ENCODE assay signal across 10 cellular contexts in genomic region chr9:110452227-110452801, GRCh38.
A peak's percentile ranks its signal among the peaks of the same experiment; 100 is the strongest.
DNase-seq lines count a peak whose midpoint lies in the region; ATAC-seq and TF ChIP-seq lines count a peak whose summit lies in the region.
"Had no signal": no experiment of that assay in that cellular context is flagged by ENCODE, and none has a peak within 500 bp of the region (broad histone marks: within the 10 kb centered on the region; RNA-seq: fewer than 3 reads in every experiment).

No MANE protein-coding gene starts in this region.

- no peak for DNase-seq in heart left ventricle
- no peak for DNase-seq in Right ventricle myocardium inferior (ENCODE audit: missing footprints)
- no peak for DNase-seq in type B pancreatic cell (ENCODE audit: extremely low spot score, unreplicated experiment)
- no peak for DNase-seq in mucosa of gallbladder (ENCODE audit: low spot score)
- no peak for DNase-seq in germinal center (ENCODE audit: low spot score)
- DNase-seq: activated CD4-positive, CD25-positive, alpha-beta regulatory T cell; NCI-H1417 treated with DMSO at 0.1 percent for 48 hours had no signal

- H3K4me3 ChIP-seq in heart left ventricle = no peak overlapping the region
- no peak overlapping the region for H3K4me3 ChIP-seq in gastroesophageal sphincter

- peak; percentile 28 to 56 (median 38) for TF ChIP-seq CTCF in heart left ventricle (IDR thresholded peaks at IDR 0.05)
- peak; percentile 17 to 51 (median 37) for TF ChIP-seq CTCF in gastroesophageal sphincter (IDR thresholded peaks at IDR 0.05)
- TF ChIP-seq CTCF in type B pancreatic cell (conservative IDR thresholded peaks at IDR 0.05) = peak; percentile 77

- no peaks in the 10 kb centered on the region for H3K27me3 Mint-ChIP-seq in type B pancreatic cell

- H3K27me3 ChIP-seq in heart left ventricle (no peaks in the 10 kb centered on the region), gastroesophageal sphincter (no peaks in the 10 kb centered on the region)

- no peak overlapping the region for H3K4me3 Mint-ChIP-seq in type B pancreatic cell

- intact Hi-C loops in heart left ventricle (cut with DNase I) = loop anchor here in 9 of 10 donors (5.0 to 10.0 kb wide), 6 partner anchors 130 to 845 kb away; no protein-coding TSS in a partner anchor
- intact Hi-C loops in Right ventricle myocardium inferior (cut with DNase I) = loop anchor here (5.0 kb wide), 2 partner anchors 130 to 165 kb away; no protein-coding TSS in a partner anchor

- no peak overlapping the region for H3K27ac Mint-ChIP-seq in type B pancreatic cell

- peaks cover 10% of the 10 kb centered on the region for H3K36me3 Mint-ChIP-seq in type B pancreatic cell

- H3K9me3 ChIP-seq in heart left ventricle = no peaks in the 10 kb centered on the region
- no peaks in the 10 kb centered on the region for H3K9me3 ChIP-seq in gastroesophageal sphincter

- no peak for TF ChIP-seq EP300 in gastroesophageal sphincter (IDR thresholded peaks at IDR 0.05)

- TF ChIP-seq POLR2A in heart left ventricle (IDR thresholded peaks at IDR 0.05) (no peak), gastroesophageal sphincter (IDR thresholded peaks at IDR 0.05) (no peak)

- H3K27ac ChIP-seq in heart left ventricle (no peak overlapping the region), gastroesophageal sphincter (no peak overlapping the region)

- no peaks in the 10 kb centered on the region for H3K4me1 ChIP-seq in heart left ventricle
- H3K4me1 ChIP-seq in gastroesophageal sphincter = no peaks in the 10 kb centered on the region

- H3K36me3 ChIP-seq in heart left ventricle (peaks cover 0 to 40% (median 0%) of the 10 kb centered on the region in 9 donors), gastroesophageal sphincter (peaks cover 0 to 20% of the 10 kb centered on the region in 2 donors)

- WGBS in heart left ventricle, 4 donors = 23 to 32% (median 26%) methylated on average over 3 of the region's 3 CpGs
- 26 to 40% methylated on average over 3 of the region's 3 CpGs for WGBS in gastroesophageal sphincter (ENCODE audit: low coverage in 1 of 2), 2 donors

- no peaks in the 10 kb centered on the region for H3K4me1 Mint-ChIP-seq in type B pancreatic cell (ENCODE audit: unreplicated experiment)

- H3K9me3 Mint-ChIP-seq in type B pancreatic cell = no peaks in the 10 kb centered on the region

- ATAC-seq in heart left ventricle (no peak), Right ventricle myocardium inferior (no peak), SK-N-SH treated with all-trans-retinoic acid at 6 μM for 48 hours (0 out of 3 replicates have a peak, but pooled peaks have one; percentile 36), gastroesophageal sphincter (no peak), GM21390 (IDR thresholded peaks at IDR 0.05; ENCODE audit: unreplicated experiment) (no peak)

TF ChIP-seq in SK-N-SH treated with all-trans-retinoic acid at 6 μM for 48 hours, 23 proteins besides CTCF, POLR2A, EP300 and RAD21:
- TF ChIP-seq TOX (CRISPR knock-in tag; IDR thresholded peaks at IDR 0.05; ENCODE audit: borderline replicate concordance) (no peak), PPARA (CRISPR knock-in tag; IDR thresholded peaks at IDR 0.05; ENCODE audit: borderline replicate concordance) (no peak), GLIS3 (CRISPR knock-in tag; IDR thresholded peaks at IDR 0.05) (no peak), ZNF565 (CRISPR knock-in tag; conservative IDR thresholded peaks at IDR 0.05; ENCODE audit: low read depth) (no peak), CSDC2 (CRISPR knock-in tag; IDR thresholded peaks at IDR 0.05) (no peak), ZFP30 (CRISPR knock-in tag; IDR thresholded peaks at IDR 0.05) (no peak), BACH2 (CRISPR knock-in tag; IDR thresholded peaks at IDR 0.05; ENCODE audit: borderline replicate concordance) (no peak), ARNTL (CRISPR knock-in tag; IDR thresholded peaks at IDR 0.05; ENCODE audit: borderline replicate concordance, low read depth) (no peak), PATZ1 (CRISPR knock-in tag; IDR thresholded peaks at IDR 0.05; ENCODE audit: borderline replicate concordance) (no peak), SNAI2 (CRISPR knock-in tag; IDR thresholded peaks at IDR 0.05) (no peak), CSRNP3 (CRISPR knock-in tag; IDR thresholded peaks at IDR 0.05) (no peak), ZNF70 (CRISPR knock-in tag; IDR thresholded peaks at IDR 0.05) (no peak), CREB5 (CRISPR knock-in tag; IDR thresholded peaks at IDR 0.05; ENCODE audit: low read depth) (no peak), TCF4 (CRISPR knock-in tag; IDR thresholded peaks at IDR 0.05; ENCODE audit: borderline replicate concordance) (no peak)
TF ChIP-seq in SK-N-SH treated with all-trans-retinoic acid at 6 μM for 48 hours: peak in this region for 0.
